Comparison of ENCODE assay signal across 28 cellular contexts in the genomic region with DNA sequence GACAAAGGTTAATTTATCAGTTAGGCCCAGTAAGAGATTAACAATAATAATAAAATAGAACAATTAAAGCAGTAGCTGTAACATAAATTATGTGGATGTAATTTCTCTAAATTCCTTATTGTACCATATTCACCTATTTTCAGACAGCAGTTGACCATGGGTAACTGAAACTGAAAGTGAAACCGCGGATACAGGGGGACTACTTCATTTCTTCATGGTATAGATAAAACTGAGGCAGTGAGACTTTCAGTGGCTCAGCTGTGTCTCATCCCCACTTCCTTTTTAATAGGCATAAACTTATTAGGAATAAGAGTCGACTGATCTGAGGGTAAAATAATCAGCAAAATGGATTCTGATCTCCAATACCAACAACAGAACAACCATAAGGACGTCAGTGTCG.
"Had no signal": no experiment of that assay in that cellular context is flagged by ENCODE, and none has a peak within 500 bp of the region (broad histone marks: within the 10 kb centered on the region; RNA-seq: fewer than 3 reads in every experiment).

No MANE protein-coding gene starts in this region.

- ATAC-seq: effector memory CD8-positive, alpha-beta T cell; gastrocnemius medialis had no signal

- H3K36me3 ChIP-seq: brain microvascular endothelial cell, gastrocnemius medialis, neutrophil, ovary, thoracic aorta, WERI-Rb-1 had no signal

- H3K4me3 ChIP-seq: coronary artery, dorsolateral prefrontal cortex, gastrocnemius medialis, left ventricle myocardium inferior, lung, ovary, skin epidermis, thoracic aorta had no signal

- DNase-seq: activated CD4-positive, alpha-beta memory T cell treated with anti-CD3 and anti-CD28 coated beads, Interleukin-2, amount 10 ng/mL, durations not matched to agents 7 days and 5 days; activated CD4-positive, alpha-beta T cell treated with anti-CD3 and anti-CD28 coated beads, Interleukin-2, amount 10 ng/mL, durations not matched to agents 7 days and 5 days; activated CD4-positive, CD25-positive, alpha-beta regulatory T cell treated with anti-CD3 and anti-CD28 coated beads, Interleukin-2, amount 50 U/mL, for 72 hours; activated CD8-positive, alpha-beta memory T cell treated with anti-CD3 and anti-CD28 coated beads, Interleukin-2, amount 50 U/mL, for 48 hours; activated gamma-delta T cell; activated naive CD4-positive, alpha-beta T cell treated with anti-CD3 and anti-CD28 coated beads, Interleukin-2, amount 50 U/mL, for 16 hours; activated T-cell treated with anti-CD3 and anti-CD28 coated beads, Interleukin-2, amount 50 U/mL, for 24 hours; amniotic stem cell; brain microvascular endothelial cell; dorsolateral prefrontal cortex; effector memory CD8-positive, alpha-beta T cell; gastrocnemius medialis; glutamatergic neuron; islet precursor cell; left ventricle myocardium inferior; mesendoderm; ovary; stimulated activated CD4-positive, alpha-beta T cell treated with anti-CD3 and anti-CD28 coated beads, Interleukin-4, amount 100 ng/mL, for 24 hours; T1000; trophoblast cell; WERI-Rb-1 had no signal

- FAIRE-seq: astrocyte, urothelium cell line had no signal

- H3K27me3 ChIP-seq: brain microvascular endothelial cell, dorsolateral prefrontal cortex, gastrocnemius medialis, neutrophil, ovary had no signal

- H3K9me3 ChIP-seq: gastrocnemius medialis, left ventricle myocardium inferior, neutrophil, ovary, thoracic aorta had no signal

- H3K27ac ChIP-seq: brain microvascular endothelial cell, coronary artery, dorsolateral prefrontal cortex, gastrocnemius medialis, left ventricle myocardium inferior, neutrophil, ovary, skin epidermis, thoracic aorta, WERI-Rb-1 had no signal

- H3K4me1 ChIP-seq: gastrocnemius medialis had no signal
